ENCODE assay signal across 1 cellular context in genomic region chr9:120985759-120986353, GRCh38.
TF ChIP-seq lines count a peak whose summit lies in the region.

No MANE protein-coding gene starts in this region.

TF ChIP-seq in SK-N-SH, 30 proteins besides CTCF, POLR2A, EP300 and RAD21 (continued from another document):
- TF ChIP-seq FOXM1 (IDR thresholded peaks at IDR 0.05; ENCODE audit: low read depth) (no peak), GATA2 (CRISPR knock-in tag; IDR thresholded peaks at IDR 0.05) (peak; percentile 76)
